In genomic region chr12:585062-586061, GRCh38 we compare ENCODE assay signal across 16 cellular contexts.
"Had no signal": no experiment of that assay in that cellular context is flagged by ENCODE, and none has a peak within 500 bp of the region (broad histone marks: within the 10 kb centered on the region; RNA-seq: fewer than 3 reads in every experiment).

No MANE protein-coding gene starts in this region.

- H3K9me3 ChIP-seq: ascending aorta, esophagus squamous epithelium, left lung, psoas muscle, upper lobe of right lung had no signal

- H3K36me3 ChIP-seq: ascending aorta, esophagus squamous epithelium, left lung, upper lobe of right lung had no signal

- H3K27ac ChIP-seq: ascending aorta, esophagus squamous epithelium, left lung, upper lobe of right lung had no signal

- ATAC-seq: activated CD8-positive, alpha-beta memory T cell treated with anti-CD3 and anti-CD28 coated beads, Interleukin-2, amount 10 ng/mL, durations not matched to agents 7 days and 5 days; activated T-cell treated with anti-CD3 and anti-CD28 coated beads, Interleukin-2, amount 50 U/mL, for 72 hours; left lung; psoas muscle had no signal

- H3K4me1 ChIP-seq: ascending aorta, left lung, upper lobe of right lung had no signal

- DNase-seq: activated CD4-positive, alpha-beta T cell treated with anti-CD3 and anti-CD28 coated beads, Interleukin-2, amount 50 U/mL, for 48 hours; activated CD4-positive, CD25-positive, alpha-beta regulatory T cell treated with anti-CD3 and anti-CD28 coated beads, Interleukin-2, amount 50 U/mL, for 72 hours; activated CD8-positive, alpha-beta memory T cell treated with anti-CD3 and anti-CD28 coated beads, Interleukin-2, amount 10 ng/mL, durations not matched to agents 7 days and 5 days; activated gamma-delta T cell treated with Interleukin-2 at 50 U/mL for 16 hours; activated naive CD8-positive, alpha-beta T cell treated with anti-CD3 and anti-CD28 coated beads, Interleukin-2, amount 10 ng/mL, durations not matched to agents 7 days and 5 days; activated T-cell treated with anti-CD3 and anti-CD28 coated beads, Interleukin-2, amount 50 U/mL, for 72 hours; esophagus squamous epithelium; foreskin fibroblast; left lung; nephron progenitor cell; psoas muscle; stimulated activated CD4-positive, alpha-beta T cell treated with anti-CD3 and anti-CD28 coated beads, Interleukin-4, amount 100 ng/mL, for 1 hour; stimulated activated CD8-positive, alpha-beta memory T cell treated with anti-CD3 and anti-CD28 coated beads, Interleukin-4, amount 100 ng/mL, for 48 hours; upper lobe of right lung had no signal

- H3K27me3 ChIP-seq: ascending aorta, dorsolateral prefrontal cortex, esophagus squamous epithelium, left lung, upper lobe of right lung had no signal

- H3K4me3 ChIP-seq: ascending aorta, dorsolateral prefrontal cortex, esophagus squamous epithelium, left lung, psoas muscle, upper lobe of right lung had no signal
